ENCODE assay signal across 17 cellular contexts in the genomic region with DNA sequence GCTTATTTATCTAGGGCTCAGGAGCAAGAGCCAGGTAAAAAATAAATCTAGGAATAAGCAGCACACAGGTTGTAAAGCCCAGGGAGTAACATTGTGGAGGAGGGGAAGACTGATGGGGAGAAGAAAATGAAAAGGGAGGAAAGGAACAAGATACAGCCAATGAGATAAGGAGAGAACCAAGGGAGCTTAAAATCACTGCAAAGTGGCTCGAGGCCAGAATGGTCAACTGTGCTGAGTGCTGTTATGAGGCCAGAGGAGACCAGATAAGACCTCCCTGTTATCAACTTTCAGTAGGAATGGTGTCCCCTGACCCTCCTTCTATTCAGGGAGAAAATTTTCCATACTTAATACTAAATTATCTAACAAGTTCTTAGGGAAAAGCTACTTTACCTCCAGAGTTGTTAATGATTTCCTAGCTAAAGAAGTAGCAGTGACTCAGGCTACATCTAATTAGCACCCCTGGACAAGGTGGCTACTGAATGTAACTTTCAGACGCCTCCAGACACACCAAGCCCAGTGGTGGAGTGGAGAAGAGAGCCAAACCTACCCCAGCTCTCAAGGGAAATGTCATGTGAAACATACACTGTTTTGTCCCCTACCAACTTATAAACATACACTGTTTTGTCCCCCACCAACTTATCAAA. TPM values are rescaled to one million over a fixed set of nuclear protein-coding genes. Genes with fewer than 3 reads are reported as not detected.
DNase-seq lines count a peak whose midpoint lies in the region; ATAC-seq, FAIRE-seq and TF ChIP-seq lines count a peak whose summit lies in the region.
"Had no signal": no experiment of that assay in that cellular context is flagged by ENCODE, and none has a peak within 500 bp of the region (broad histone marks: within the 10 kb centered on the region; RNA-seq: fewer than 3 reads in every experiment).

No MANE protein-coding gene starts in this region.

- H2BK120ac ChIP-seq in mesendoderm (ENCODE audit: low read depth, low read length) = no peak overlapping the region

- no peaks in the 10 kb centered on the region for H3K9me3 ChIP-seq in endothelial cell of umbilical vein (replicated peaks; ENCODE audit: control insufficient read depth, insufficient read depth, low read length)
- H3K9me3 ChIP-seq in uterus = no peaks in the 10 kb centered on the region
- H3K9me3 ChIP-seq: vagina had no signal

- H3K27me3 ChIP-seq in endothelial cell of umbilical vein (ENCODE audit: control insufficient read depth in 2 of 2, insufficient read depth in 2 of 2, low read length in 2 of 2) (no peaks in the 10 kb centered on the region), mesendoderm (ENCODE audit: insufficient read depth, low read length, poor library complexity) (no peaks in the 10 kb centered on the region), uterus (no peaks in the 10 kb centered on the region)
- H3K27me3 ChIP-seq: vagina had no signal

- no peak overlapping the region for H2BK15ac ChIP-seq in mesendoderm (replicated peaks; ENCODE audit: low read depth)

- TF ChIP-seq POLR2A in endothelial cell of umbilical vein (IDR thresholded peaks at IDR 0.05; ENCODE audit: low read depth, low read length) = no peak
- no peak for TF ChIP-seq POLR2A in uterus (IDR thresholded peaks at IDR 0.05)

- no peak overlapping the region for H4K8ac ChIP-seq in mesendoderm (ENCODE audit: low read depth, low read length)

- H4K20me1 ChIP-seq in endothelial cell of umbilical vein (replicated peaks; ENCODE audit: control insufficient read depth, extremely low read depth, insufficient read depth, low read length) = no peaks in the 10 kb centered on the region

- no peak overlapping the region for H3K23ac ChIP-seq in mesendoderm (ENCODE audit: low read length)

- H3K18ac ChIP-seq in mesendoderm (ENCODE audit: low read length) = peak overlapping the region; percentile 28

- H3K27ac ChIP-seq in endothelial cell of umbilical vein (ENCODE audit: insufficient read depth, low read depth, low read length) (no peak overlapping the region), mesendoderm (ENCODE audit: low read depth, low read length) (peak overlapping the region; percentile 57), uterus (peak overlapping the region; percentile 26 to 31)
- H3K27ac ChIP-seq: vagina had no signal

- POLR2A ChIA-PET in endothelial cell of umbilical vein (lab: Charles Lee) = interaction anchor here (0.5 kb wide), 1 partner anchor 58 kb away, joined by 3 read pairs; no protein-coding TSS in a partner anchor

- no peak overlapping the region for H2BK5ac ChIP-seq in mesendoderm (ENCODE audit: low read length)

- H3K4me1 ChIP-seq in endothelial cell of umbilical vein (ENCODE audit: control insufficient read depth, extremely low read depth, insufficient read depth, low read length) = no peaks in the 10 kb centered on the region
- peaks cover 4% of the 10 kb centered on the region for H3K4me1 ChIP-seq in mesendoderm (ENCODE audit: control insufficient read depth, low read depth, low read length)
- peaks cover 0 to 9% of the 10 kb centered on the region in 2 donors for H3K4me1 ChIP-seq in uterus

- H2AK5ac ChIP-seq in mesendoderm (ENCODE audit: low read length) = no peak overlapping the region

- no peak for TF ChIP-seq CTCF in endothelial cell of umbilical vein (IDR thresholded peaks at IDR 0.05; ENCODE audit: extremely low read depth in 1 of 2, insufficient read depth in 1 of 2, low read depth in 1 of 2, low read length in 2 of 2)
- no peak for TF ChIP-seq CTCF in uterus (IDR thresholded peaks at IDR 0.05)

- intact Hi-C loops in Right ventricle myocardium inferior (cut with DNase I) = no loop called here
- intact Hi-C loops in cardiac septum (cut with DNase I) = no loop called here
- intact Hi-C loops in endothelial cell of umbilical vein (cut with micrococcal nuclease) = no loop called here
- intact Hi-C loops in uterus (cut with DNase I; ENCODE audit: low total_unique reads) = no loop called here

- H3K4me3 ChIP-seq in endothelial cell of umbilical vein (replicated peaks in 1 of 3; ENCODE audit: insufficient read depth in 1 of 3, low read depth in 1 of 3, low read length in 3 of 3) = no peak overlapping the region
- no peak overlapping the region for H3K4me3 ChIP-seq in mesendoderm (ENCODE audit: low read length)
- H3K4me3 ChIP-seq in uterus = no peak overlapping the region
- H3K4me3 ChIP-seq: vagina had no signal

- no CpG with 5 or more reads among the region's 2 CpGs for WGBS in mesendoderm (ENCODE audit: extremely low coverage, insufficient coverage, low lambda C conversion rate)

- H4K5ac ChIP-seq in mesendoderm (ENCODE audit: low read length) = no peak overlapping the region

- no peak overlapping the region for H3K9ac ChIP-seq in endothelial cell of umbilical vein (replicated peaks; ENCODE audit: extremely low read depth, insufficient read depth, low read length)
- no peak overlapping the region for H3K9ac ChIP-seq in mesendoderm (ENCODE audit: low read length)

- H3K79me2 ChIP-seq in endothelial cell of umbilical vein (ENCODE audit: control insufficient read depth, insufficient read depth, low read length) = peaks cover 30% of the 10 kb centered on the region
- peaks cover 70% of the 10 kb centered on the region for H3K79me2 ChIP-seq in mesendoderm (ENCODE audit: control insufficient read depth, insufficient read depth, low read length)

- dilution Hi-C loops in endothelial cell of umbilical vein (cut with MboI; ENCODE audit: extremely low pct_ligation_motif_present, low sequenced_read_pairs) = no loop called here

- H3K4ac ChIP-seq in mesendoderm (ENCODE audit: low read depth, low read length) = no peak overlapping the region

- CTCF ChIA-PET in endothelial cell of umbilical vein (lab: Charles Lee) = interaction anchor here (0.6 to 3.2 kb wide), 10 partner anchors 8 to 436 kb away, joined by 3 to 12 read pairs (median 4); a partner anchor contains a TSS

- H3K4me2 ChIP-seq in endothelial cell of umbilical vein (ENCODE audit: insufficient read depth, low read length) (no peak overlapping the region), mesendoderm (ENCODE audit: low read length) (no peak overlapping the region)

- BruUV-seq in endothelial cell of umbilical vein (replicated peaks; lab: Mats Ljungman, UMichigan) = no TSS peak

- FAIRE-seq in endothelial cell of umbilical vein (lab: Jason Lieb, UNC) = no peak
- FAIRE-seq: islet of Langerhans had no signal

- H3K9me1 ChIP-seq in endothelial cell of umbilical vein (replicated peaks; ENCODE audit: control insufficient read depth, extremely low read depth, insufficient read depth, low read length) = no peaks in the 10 kb centered on the region

- H3K56ac ChIP-seq in mesendoderm (ENCODE audit: low read length) = no peak overlapping the region

- no peaks in the 10 kb centered on the region for H3K36me3 ChIP-seq in endothelial cell of umbilical vein (ENCODE audit: control insufficient read depth in 2 of 2, extremely low read depth in 1 of 2, insufficient read depth in 2 of 2, low read length in 2 of 2)
- no peaks in the 10 kb centered on the region for H3K36me3 ChIP-seq in mesendoderm (ENCODE audit: control insufficient read depth, insufficient read depth, low read length)
- H3K36me3 ChIP-seq in uterus = no peaks in the 10 kb centered on the region
- H3K36me3 ChIP-seq: vagina had no signal

- H2AFZ ChIP-seq in endothelial cell of umbilical vein (ENCODE audit: low read depth, low read length) = no peak overlapping the region

- peak; percentile 64 for ATAC-seq in Right ventricle myocardium inferior
- ATAC-seq in HG02870 (IDR thresholded peaks at IDR 0.05; ENCODE audit: unreplicated experiment) = no peak
- ATAC-seq: effector memory CD8-positive, alpha-beta T cell; T-cell had no signal

- DNase-seq in Right ventricle myocardium inferior (ENCODE audit: missing footprints) = no peak
- no peak for DNase-seq in cardiac septum (ENCODE audit: low spot score)
- peak; percentile 26 for DNase-seq in endothelial cell of umbilical vein (ENCODE audit: low read depth, low spot score)
- DNase-seq in mesendoderm = peak; percentile 87
- DNase-seq in uterus = no peak
- no peak for DNase-seq in NCI-H2029 treated with DMSO at 0.1 percent for 48 hours (lab: John Stamatoyannopoulos, UW)
- no peak for DNase-seq in hippocampal formation (lab: John Stamatoyannopoulos, UW)
- DNase-seq: activated naive CD4-positive, alpha-beta T cell treated with Interleukin-2 at 50 U/mL for 16 hours; CD8-positive, alpha-beta memory T cell; effector memory CD8-positive, alpha-beta T cell; GDM1; NCI-H1436; NCI-H510A; T-cell had no signal

- peaks cover 8% of the 10 kb centered on the region for H3K79me1 ChIP-seq in mesendoderm (ENCODE audit: low read length)

TF ChIP-seq in endothelial cell of umbilical vein, 7 proteins besides CTCF, POLR2A, EP300 and RAD21:
- no peak for TF ChIP-seq EZH2 (IDR thresholded peaks at IDR 0.05; ENCODE audit: borderline replicate concordance, low read depth, low read length, severe bottlenecking)
- TF ChIP-seq FOS (IDR thresholded peaks at IDR 0.05; ENCODE audit: borderline replicate concordance, insufficient read depth, low read length) = no peak
- TF ChIP-seq, protein P1, sequence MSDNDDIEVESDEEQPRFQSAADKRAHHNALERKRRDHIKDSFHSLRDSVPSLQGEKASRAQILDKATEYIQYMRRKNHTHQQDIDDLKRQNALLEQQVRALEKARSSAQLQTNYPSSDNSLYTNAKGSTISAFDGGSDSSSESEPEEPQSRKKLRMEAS (IDR thresholded peaks at IDR 0.05; ENCODE audit: insufficient read depth, insufficient read length) = no peak
- TF ChIP-seq MYC (IDR thresholded peaks at IDR 0.05; ENCODE audit: low read depth, low read length) = no peak
- TF ChIP-seq POLR2AphosphoS5 (IDR thresholded peaks at IDR 0.05; ENCODE audit: insufficient read depth, low read depth, low read length) = no peak
- TF ChIP-seq JUN (IDR thresholded peaks at IDR 0.05; ENCODE audit: borderline replicate concordance, insufficient read depth, insufficient read length, low read depth) = no peak
- TF ChIP-seq GATA2 (IDR thresholded peaks at IDR 0.05; ENCODE audit: insufficient read depth, insufficient read length, low read depth, low read length) = no peak

RNA-seq across cellular contexts. Expression of a gene that starts 25.5 kb away (rescaled TPM):
- total RNA-seq in Right ventricle myocardium inferior (80.0 TPM), cardiac septum (195 TPM), endothelial cell of umbilical vein (80.3 and 95.6 TPM in 2 replicates), uterus (100 to 1,000 TPM in 1 of 4 donors, 10 to 100 TPM in 3; 22.9 to 109 (median 78.3) TPM)
- 14.8 and 19.9 TPM in 2 replicates for polyA plus RNA-seq in endothelial cell of umbilical vein
- 39.1 and 49.2 TPM in 2 replicates for polyA plus RNA-seq in endothelial cell of umbilical vein (2011; cell fraction: cytosol; rRNA removed)
- 53.5 and 71.8 TPM in 2 replicates for polyA plus RNA-seq in endothelial cell of umbilical vein (2011; cell fraction: nucleus; rRNA removed)
- 45.7 and 69.3 TPM in 2 replicates for polyA plus RNA-seq in endothelial cell of umbilical vein (2012)
- 74.8 and 89.2 TPM in 2 replicates for polyA minus RNA-seq in endothelial cell of umbilical vein
- 20.8 TPM for polyA minus RNA-seq in endothelial cell of umbilical vein (2011; cell fraction: cytosol; rRNA and poly(A)+ RNA removed)
- polyA minus RNA-seq in endothelial cell of umbilical vein (2011; cell fraction: nucleus; rRNA and poly(A)+ RNA removed) = 64.3 and 82.0 TPM in 2 replicates
- 217 TPM for polyA plus RNA-seq in mesendoderm (2013, experiment 1 of 2)
- 221 TPM for polyA plus RNA-seq in mesendoderm (2013, experiment 2 of 2)
- polyA plus RNA-seq: CD8-positive, alpha-beta memory T cell had no signal

Comparison
In these comparisons a context has a peak if more than half of its experiments do, and no peak if none do; other contexts are left out.
1. DNase-seq: peak in endothelial cell of umbilical vein (single experiment) and mesendoderm (single experiment); none in Right ventricle myocardium inferior (single experiment), cardiac septum (single experiment), uterus (0 of 2), NCI-H2029 treated with DMSO at 0.1 percent for 48 hours (single experiment) and hippocampal formation (0 of 2).